Comparison of ENCODE assay signal across 8 cellular contexts in genomic region chr1:54542962-54543539, GRCh38. TPM values are rescaled to one million over a fixed set of nuclear protein-coding genes. Genes with fewer than 3 reads are reported as not detected.
A peak's percentile ranks its signal among the peaks of the same experiment; 100 is the strongest.
DNase-seq lines count a peak whose midpoint lies in the region; ATAC-seq and TF ChIP-seq lines count a peak whose summit lies in the region.

No MANE protein-coding gene starts in this region.

- no peak for TF ChIP-seq CTCF in choroid plexus epithelial cell (conservative IDR thresholded peaks at IDR 0.05; ENCODE audit: low read depth, low read length)

- peaks cover 16% of the 10 kb centered on the region for H3K4me1 ChIP-seq in CD4-positive, alpha-beta memory T cell (ENCODE audit: insufficient read depth, low read length)

- DNase-seq in CD4-positive, alpha-beta memory T cell = no peak
- peak; percentile 78 for DNase-seq in MV-4-11 (lab: John Stamatoyannopoulos, UW)
- DNase-seq in choroid plexus epithelial cell (ENCODE audit: low read depth) = peak; percentile 33
- no peak for DNase-seq in naive B cell
- DNase-seq in AG08396 (ENCODE audit: low spot score) = no peak
- no peak for DNase-seq in T1000 (lab: John Stamatoyannopoulos, UW)
- DNase-seq in NCI-H2196 (lab: John Stamatoyannopoulos, UW; ENCODE audit: unreplicated experiment) = no peak
- DNase-seq in SW 1271 (lab: John Stamatoyannopoulos, UW) = no peak

- H3K36me3 Mint-ChIP-seq in CD4-positive, alpha-beta memory T cell = no peaks in the 10 kb centered on the region
- H3K36me3 Mint-ChIP-seq in naive B cell = no peaks in the 10 kb centered on the region

- H3K36me3 ChIP-seq in CD4-positive, alpha-beta memory T cell (ENCODE audit: insufficient read depth, low read length) = no peaks in the 10 kb centered on the region

- CTCF ChIA-PET in CD4-positive, alpha-beta memory T cell (lab: Charles Lee; ENCODE audit: partially characterized antibody) = no interaction called here

- H3K27ac ChIP-seq in CD4-positive, alpha-beta memory T cell (ENCODE audit: low read depth, low read length) = no peak overlapping the region

- H3K9me3 ChIP-seq in CD4-positive, alpha-beta memory T cell (ENCODE audit: control insufficient read depth in 1 of 2, low read length in 2 of 2) = no peaks in the 10 kb centered on the region

- peak overlapping the region in 6 of 7 donors; percentile 41 to 88 (median 56) for H3K27ac Mint-ChIP-seq in CD4-positive, alpha-beta memory T cell
- H3K27ac Mint-ChIP-seq in naive B cell = peak overlapping the region in 1 of 6 donors; percentile 28

- POLR2A ChIA-PET in CD4-positive, alpha-beta memory T cell (lab: Charles Lee; ENCODE audit: partially characterized antibody) = no interaction called here

- H3K27me3 Mint-ChIP-seq in CD4-positive, alpha-beta memory T cell = no peaks in the 10 kb centered on the region
- peaks cover 21 to 49% (median 25%) of the 10 kb centered on the region in 3 donors for H3K27me3 Mint-ChIP-seq in naive B cell

- H3K4me1 Mint-ChIP-seq in CD4-positive, alpha-beta memory T cell = peaks cover 9 to 24% (median 11%) of the 10 kb centered on the region in 4 donors
- peaks cover 12 to 21% (median 17%) of the 10 kb centered on the region in 3 donors for H3K4me1 Mint-ChIP-seq in naive B cell

- no peaks in the 10 kb centered on the region for H3K9me3 Mint-ChIP-seq in CD4-positive, alpha-beta memory T cell
- H3K9me3 Mint-ChIP-seq in naive B cell = peaks cover 0 to 2% (median 0%) of the 10 kb centered on the region in 7 donors

- H3K27me3 ChIP-seq in CD4-positive, alpha-beta memory T cell (ENCODE audit: insufficient read depth, low read length) = no peaks in the 10 kb centered on the region

- intact Hi-C loops in CD4-positive, alpha-beta memory T cell (cut with micrococcal nuclease) = loop anchor here (1.0 kb wide), 1 partner anchor 44 kb away; no protein-coding TSS in a partner anchor

- ATAC-seq in naive B cell (ENCODE audit: low read depth in 2 of 2) = no peak

- H3K4me3 Mint-ChIP-seq in CD4-positive, alpha-beta memory T cell = peak overlapping the region; percentile 70 to 86 (median 82)
- H3K4me3 Mint-ChIP-seq in naive B cell = peak overlapping the region; percentile 45 to 89 (median 68)

- H3K4me3 ChIP-seq in CD4-positive, alpha-beta memory T cell (ENCODE audit: low read length in 2 of 2) = peak overlapping the region in 1 of 2 donors; percentile 55
- peak overlapping the region; percentile 53 for H3K4me3 ChIP-seq in choroid plexus epithelial cell (ENCODE audit: low read depth, low read length)

RNA-seq across cellular contexts. Expression of gene ACOT11, which starts 5.0 kb away (rescaled TPM):
- under 1 TPM; 0.64 to 1.00 TPM for total RNA-seq in CD4-positive, alpha-beta memory T cell
- not detected for polyA plus RNA-seq in CD4-positive, alpha-beta memory T cell
- polyA plus RNA-seq in naive B cell (ENCODE audit: low read depth in 6 of 6) = not detected

Comparison
In these comparisons a context has a peak if more than half of its experiments do, and no peak if none do; other contexts are left out.
1. DNase-seq: peak in MV-4-11 (single experiment) and choroid plexus epithelial cell (single experiment); none in CD4-positive, alpha-beta memory T cell (0 of 5), naive B cell (single experiment), AG08396 (single experiment), T1000 (single experiment), NCI-H2196 (single experiment) and SW 1271 (0 of 2).